In genomic region chr2:209208211-209208610, GRCh38 we compare ENCODE assay signal across 8 cellular contexts.
A peak's percentile ranks its signal among the peaks of the same experiment; 100 is the strongest.
DNase-seq lines count a peak whose midpoint lies in the region; ATAC-seq and TF ChIP-seq lines count a peak whose summit lies in the region.

No MANE protein-coding gene starts in this region.

- ATAC-seq in GM18858 (IDR thresholded peaks at IDR 0.05; ENCODE audit: unreplicated experiment) (peak; percentile 73), HG03175 (IDR thresholded peaks at IDR 0.05; ENCODE audit: unreplicated experiment) (peak; percentile 63), HG02588 (IDR thresholded peaks at IDR 0.05; ENCODE audit: unreplicated experiment) (no peak)

- in situ Hi-C loops in SK-MEL-5 (cut with HindIII; ENCODE audit: low pct_unique_long_range_greater_than_20kb, low sequenced_read_pairs): no loop called here

- DNase-seq in SK-MEL-5 (ENCODE audit: low read depth, low spot score) (peak; percentile 60), fibroblast of peridontal ligament (ENCODE audit: extremely low read depth) (peak; percentile 5), retinal pigment epithelial cell (ENCODE audit: low read depth) (peak; percentile 0), NCI-H226 (no peak)

- no peak overlapping the region for H3K27ac ChIP-seq in C4-2B

- TF ChIP-seq CTCF in C4-2B (conservative IDR thresholded peaks at IDR 0.05) (peak; percentile 85), retinal pigment epithelial cell (conservative IDR thresholded peaks at IDR 0.05; ENCODE audit: low read depth, low read length) (peak; percentile 63)

- no peak overlapping the region for H3K4me3 ChIP-seq in retinal pigment epithelial cell (ENCODE audit: low read length)
